In the genomic region with DNA sequence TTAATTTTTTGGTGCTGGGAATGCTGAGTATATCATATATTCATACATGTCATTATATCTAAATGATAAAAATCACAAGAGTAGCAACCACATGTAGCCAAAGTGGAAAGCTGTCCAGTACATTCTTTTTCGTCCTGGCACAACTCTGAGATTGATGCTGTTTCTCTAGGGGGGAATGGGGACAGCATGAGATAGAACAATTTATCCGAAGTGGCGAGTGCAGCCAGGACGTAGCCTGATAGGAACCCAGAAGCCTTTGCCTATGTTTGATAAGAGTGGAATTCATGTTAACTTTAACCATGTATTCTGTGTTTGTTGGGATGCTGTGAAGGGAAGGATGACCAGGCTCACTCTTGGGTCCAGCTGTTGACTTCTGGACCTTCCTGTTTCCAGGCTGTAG, we compare ENCODE assay signal across 23 cellular contexts.
"Had no signal": no experiment of that assay in that cellular context is flagged by ENCODE, and none has a peak within 500 bp of the region (broad histone marks: within the 10 kb centered on the region; RNA-seq: fewer than 3 reads in every experiment).

No MANE protein-coding gene starts in this region.

- H3K27me3 ChIP-seq: MG63, SJSA1 had no signal

- H3K9me3 ChIP-seq: MG63, SJSA1 had no signal

- H3K36me3 ChIP-seq: MG63, SJSA1 had no signal

- ATAC-seq: HepG2, Panc1, PC-3 had no signal

- DNase-seq: IMR-90; Karpas-422; KG1; MG63; NCI-H1092 treated with DMSO at 0.1 percent for 48 hours; NCI-H1436; NCI-H187; NCI-H2029; NCI-H2081 treated with DMSO at 0.1 percent for 48 hours; NCI-H2171; NCI-H226; NCI-H510A; NCI-H524 treated with DMSO at 0.1 percent for 48 hours; NCI-H69; NCI-H774; NK-92 treated with Interleukin-12 subunit alpha and Interleukin-12 subunit beta, amount 100 ng/mL, for 24 hours; PC-3; SIG-M5 had no signal

- FAIRE-seq: HepG2 had no signal

- H3K4me3 ChIP-seq: MG63, SJSA1, SK-N-MC had no signal

- H3K27ac ChIP-seq: RWPE1, SJSA1, SK-N-MC had no signal
